Comparison of ENCODE assay signal across 26 cellular contexts in the genomic region with DNA sequence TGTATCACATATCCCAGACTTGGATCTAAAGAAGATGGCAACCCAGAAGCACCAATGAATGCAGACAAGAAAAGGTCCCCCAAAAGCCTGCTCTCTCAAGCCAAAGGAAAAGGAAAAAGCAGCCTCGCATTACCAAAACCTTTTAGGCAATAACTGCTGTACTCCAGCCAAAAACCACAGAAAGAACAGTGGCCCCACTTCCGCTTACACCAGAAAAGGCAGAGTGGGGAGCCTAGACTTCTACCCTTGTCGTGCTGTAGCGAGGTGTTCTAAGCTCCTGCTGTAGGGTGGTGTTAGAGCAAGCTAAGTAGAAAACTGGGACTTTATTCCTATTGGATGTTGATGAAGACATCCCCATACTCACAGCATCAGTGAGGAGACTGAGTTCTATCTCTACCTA.
"Had no signal": no experiment of that assay in that cellular context is flagged by ENCODE, and none has a peak within 500 bp of the region (broad histone marks: within the 10 kb centered on the region; RNA-seq: fewer than 3 reads in every experiment).

No MANE protein-coding gene starts in this region.

- H3K27ac ChIP-seq: ascending aorta, body of pancreas, coronary artery had no signal

- H3K36me3 ChIP-seq: ascending aorta had no signal

- H3K4me1 ChIP-seq: ascending aorta, body of pancreas had no signal

- ATAC-seq: activated naive CD4-positive, alpha-beta T cell treated with anti-CD3 and anti-CD28 coated beads, Interleukin-2, amount 50 U/mL, for 72 hours; activated naive CD8-positive, alpha-beta T cell treated with anti-CD3 and anti-CD28 coated beads, Interleukin-2, amount 50 U/mL, for 24 hours; activated T-cell treated with anti-CD3 and anti-CD28 coated beads, Interleukin-2, amount 50 U/mL, for 4 hours; body of pancreas; K562; PC-3 had no signal

- H3K27me3 ChIP-seq: ascending aorta, body of pancreas had no signal

- DNase-seq: activated B cell treated with CpG ODN at 0.5 μM for 24 hours; activated CD4-positive, alpha-beta memory T cell treated with anti-CD3 and anti-CD28 coated beads for 36 hours; activated CD4-positive, alpha-beta T cell treated with anti-CD3 and anti-CD28 coated beads for 1 hour; activated CD4-positive, alpha-beta T cell treated with anti-CD3 and anti-CD28 coated beads, Interleukin-2, amount 10 ng/mL, durations not matched to agents 24 days and 14 days; activated CD8-positive, alpha-beta memory T cell treated with anti-CD3 and anti-CD28 coated beads for 24 hours; activated effector memory CD4-positive, alpha-beta T cell treated with anti-CD3 and anti-CD28 coated beads, Interleukin-2, amount 50 U/mL, for 16 hours; activated naive CD4-positive, alpha-beta T cell treated with Interleukin-2 at 50 U/mL for 16 hours; activated naive CD8-positive, alpha-beta T cell treated with anti-CD3 and anti-CD28 coated beads, Interleukin-2, amount 50 U/mL, for 24 hours; activated T-cell treated with anti-CD3 and anti-CD28 coated beads, Interleukin-2, amount 50 U/mL, for 4 hours; amniotic stem cell; body of pancreas; central memory CD4-positive, alpha-beta T cell; Karpas-422; NCI-H1105; NCI-H1436; NCI-H187; NCI-H2081; NCI-H510A treated with DMSO at 0.1 percent for 48 hours; NCI-H69; PC-3; SHP77 treated with DMSO at 0.1 percent for 48 hours; SW 1271 had no signal

- H3K4me3 ChIP-seq: ascending aorta, body of pancreas, coronary artery, K562 had no signal

- H3K9me3 ChIP-seq: body of pancreas had no signal
